13 cellular contexts compared by ENCODE assay signal in the genomic region with DNA sequence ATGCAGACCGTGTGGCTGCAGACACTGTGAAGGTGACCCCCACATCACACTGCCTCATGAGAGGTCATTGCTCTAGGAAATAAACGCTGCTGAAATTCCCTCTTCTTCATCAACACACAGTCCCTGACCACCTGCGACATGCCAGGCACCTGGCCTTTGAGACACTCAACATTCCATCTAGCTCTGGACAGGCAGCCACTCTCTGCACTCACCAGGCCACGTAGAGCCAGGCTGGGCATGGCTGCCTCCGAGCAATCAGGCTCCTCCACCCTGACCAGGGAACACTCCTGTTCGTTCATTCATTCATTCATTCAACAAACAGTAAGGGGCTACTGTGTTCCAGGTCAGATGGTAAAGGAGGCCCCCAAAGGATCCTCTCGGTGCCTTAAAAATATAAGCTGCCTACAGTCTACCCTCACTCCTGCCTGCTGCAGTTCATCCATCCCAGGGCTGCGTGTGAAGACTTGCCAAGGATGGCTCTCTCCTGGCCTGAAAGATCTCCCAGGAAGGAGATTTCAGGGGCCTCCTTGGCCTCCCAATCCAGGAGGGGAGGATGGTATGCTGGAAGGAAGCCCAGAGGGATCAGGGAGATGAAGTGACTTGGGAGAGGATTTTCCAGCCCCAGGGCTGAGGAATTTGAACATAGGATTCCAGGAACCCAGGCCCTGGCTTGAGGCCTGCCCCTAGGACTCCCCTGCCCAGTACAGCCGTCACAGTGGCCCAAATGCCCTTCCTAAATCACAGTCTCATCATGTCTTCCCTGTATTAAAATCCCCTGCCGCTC.
DNase-seq lines count a peak whose midpoint lies in the region; ATAC-seq and TF ChIP-seq lines count a peak whose summit lies in the region.
"Had no signal": no experiment of that assay in that cellular context is flagged by ENCODE, and none has a peak within 500 bp of the region (broad histone marks: within the 10 kb centered on the region; RNA-seq: fewer than 3 reads in every experiment).

No MANE protein-coding gene starts in this region.

- H3K9me3 ChIP-seq in ascending aorta (no peaks in the 10 kb centered on the region), gastrocnemius medialis (no peaks in the 10 kb centered on the region)

- H3K27ac ChIP-seq in ascending aorta (peak overlapping the region; percentile 98 to 100), gastrocnemius medialis (peak overlapping the region; percentile 87 to 94 (median 89))

- intact Hi-C loops in ascending aorta (cut with DNase I) (loop anchor here (2.0 kb wide), 2 partner anchors 15 to 37 kb away; no protein-coding TSS in a partner anchor), left ventricle myocardium superior (cut with micrococcal nuclease) (no loop called here), gastrocnemius medialis (cut with DNase I; ENCODE audit: low total_unique reads) (no loop called here)

- ATAC-seq in left ventricle myocardium superior: no peak
- no peak for ATAC-seq in gastrocnemius medialis
- ATAC-seq in GM18520 (IDR thresholded peaks at IDR 0.05; ENCODE audit: unreplicated experiment): no peak
- ATAC-seq: GM12878, PC-3 had no signal

- TF ChIP-seq CTCF in ascending aorta (IDR thresholded peaks at IDR 0.05) (no peak), gastrocnemius medialis (IDR thresholded peaks at IDR 0.05 in 4 of 5, conservative IDR thresholded peaks at IDR 0.05 in 1 of 5) (no peak)

- in situ Hi-C loops in gastrocnemius medialis (cut with MboI; ENCODE audit: low sequenced_read_pairs in 4 of 4): no loop called here

- H3K4me1 ChIP-seq in ascending aorta (peaks cover 45 to 74% of the 10 kb centered on the region in 2 donors), gastrocnemius medialis (peaks cover 68 to 78% of the 10 kb centered on the region in 2 donors)

- no peak for TF ChIP-seq POLR2A in gastrocnemius medialis (IDR thresholded peaks at IDR 0.05)

- DNase-seq in COLO668 (lab: John Stamatoyannopoulos, UW; ENCODE audit: unreplicated experiment) (peak; percentile 33), ascending aorta (ENCODE audit: low spot score in 2 of 2) (no peak), left ventricle myocardium superior (peak; percentile 18), gastrocnemius medialis (no peak), 8988T (no peak), DMS 273 treated with DMSO at 0.1 percent for 48 hours (lab: John Stamatoyannopoulos, UW) (no peak)
- no peak for DNase-seq in stimulated activated naive CD4-positive, alpha-beta T cell (lab: John Stamatoyannopoulos, UW)
- DNase-seq: activated CD4-positive, CD25-positive, alpha-beta regulatory T cell treated with anti-CD3 and anti-CD28 coated beads, Interleukin-2, amount 50 U/mL, for 72 hours; CD4-positive, CD25-positive, alpha-beta regulatory T cell; NCI-H1105; PC-3 had no signal

- peaks cover 25 to 45% of the 10 kb centered on the region in 2 donors for H3K36me3 ChIP-seq in ascending aorta
- H3K36me3 ChIP-seq in gastrocnemius medialis: no peaks in the 10 kb centered on the region

- H3K27me3 ChIP-seq in ascending aorta (no peaks in the 10 kb centered on the region), gastrocnemius medialis (no peaks in the 10 kb centered on the region)

- H3K4me3 ChIP-seq in ascending aorta: peak overlapping the region; percentile 64 to 81
- H3K4me3 ChIP-seq in gastrocnemius medialis: peak overlapping the region in 1 of 4 donors; percentile 60
- H3K4me3 ChIP-seq: GM12878 had no signal

Comparison
In these comparisons a context has a peak if more than half of its experiments do, and no peak if none do; other contexts are left out.
1. DNase-seq: peak in COLO668 (single experiment) and left ventricle myocardium superior (single experiment); none in ascending aorta (0 of 2), gastrocnemius medialis (0 of 2), 8988T (single experiment), stimulated activated naive CD4-positive, alpha-beta T cell (0 of 6) and DMS 273 treated with DMSO at 0.1 percent for 48 hours (single experiment).